ENCODE assay signal across 11 cellular contexts in the genomic region with DNA sequence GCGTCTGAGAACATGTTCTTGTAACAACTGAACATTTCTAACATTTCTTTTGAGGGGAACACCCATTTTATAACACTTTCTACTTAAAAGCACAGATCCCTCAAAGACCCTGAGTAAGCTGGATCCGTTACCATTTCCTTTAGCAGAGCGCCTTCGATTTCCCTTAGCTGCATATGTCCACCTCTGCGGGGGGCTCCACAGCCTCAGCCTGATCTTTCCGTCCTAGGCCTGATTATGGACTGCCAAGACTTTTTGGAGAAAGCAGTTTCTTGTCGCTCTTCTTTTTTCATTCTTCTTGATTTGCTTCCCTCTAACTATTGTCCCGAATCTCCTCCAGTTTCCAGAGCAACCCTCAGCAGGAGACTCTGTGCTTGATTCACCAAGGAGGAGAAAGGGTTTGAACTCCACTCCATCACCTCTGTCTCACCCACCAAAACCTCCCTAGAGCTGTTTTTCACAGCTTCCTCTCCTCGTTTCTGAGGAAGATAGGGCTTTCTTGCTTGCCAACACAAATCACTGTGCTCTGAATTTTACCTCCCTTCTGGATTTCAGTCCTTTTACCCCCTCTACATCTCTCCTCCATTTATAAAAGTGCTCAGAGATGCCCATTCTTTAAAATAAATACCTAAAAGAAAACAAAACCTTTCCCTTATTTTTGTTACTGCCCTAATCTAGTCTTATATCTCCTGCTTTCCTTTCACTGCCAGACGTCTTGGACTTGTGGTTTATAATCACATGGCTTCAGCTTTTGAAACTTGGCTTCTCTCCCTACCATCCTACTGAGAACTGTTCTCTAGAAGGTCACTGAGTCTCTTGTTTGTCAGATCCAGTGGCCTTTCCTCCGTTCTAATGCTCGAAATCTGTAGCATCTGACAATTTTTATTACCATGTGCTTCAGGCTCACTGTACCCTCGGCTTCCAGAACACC. TPM values are rescaled to one million over a fixed set of nuclear protein-coding genes. Genes with fewer than 3 reads are reported as not detected.
A peak's percentile ranks its signal among the peaks of the same experiment; 100 is the strongest.
DNase-seq lines count a peak whose midpoint lies in the region; TF ChIP-seq lines count a peak whose summit lies in the region.
"Had no signal": no experiment of that assay in that cellular context is flagged by ENCODE, and none has a peak within 500 bp of the region (broad histone marks: within the 10 kb centered on the region; RNA-seq: fewer than 3 reads in every experiment).

No MANE protein-coding gene starts in this region.

- no peaks in the 10 kb centered on the region for H3K36me3 Mint-ChIP-seq in nephron (ENCODE audit: low read depth)
- H3K36me3 Mint-ChIP-seq: naive B cell had no signal

- H3K27ac ChIP-seq in cardiac muscle cell (no peak overlapping the region), dorsolateral prefrontal cortex (peak overlapping the region in 53 of 59 donors; percentile 0 to 84 (median 64))

- H3K4me3 Mint-ChIP-seq in nephron = no peak overlapping the region
- H3K4me3 Mint-ChIP-seq: activated CD4-positive, alpha-beta T cell treated with anti-CD3 and anti-CD28 coated beads, Interleukin-2, amount 10 ng/mL, durations not matched to agents 7 days and 5 days; B cell had no signal

- peak; percentile 20 for TF ChIP-seq CTCF in cardiac muscle cell (IDR thresholded peaks at IDR 0.05; ENCODE audit: low read depth, low read length)
- peak in 1 of 56 donors; percentile 11 for TF ChIP-seq CTCF in dorsolateral prefrontal cortex (IDR thresholded peaks at IDR 0.05 in 54 of 56, conservative IDR thresholded peaks at IDR 0.05 in 2 of 56; ENCODE audit: low read depth in 1 of 56, partially characterized antibody in 56 of 56)
- TF ChIP-seq CTCF in nephron (IDR thresholded peaks at IDR 0.05; ENCODE audit: unreplicated experiment in 3 of 3) = no peak

- H3K27me3 ChIP-seq in cardiac muscle cell (no peaks in the 10 kb centered on the region), dorsolateral prefrontal cortex (no peaks in the 10 kb centered on the region)

- peaks cover 4% of the 10 kb centered on the region for H3K27me3 Mint-ChIP-seq in nephron (ENCODE audit: low read depth)

- peak overlapping the region; percentile 9 to 74 (median 58) for H3K27ac Mint-ChIP-seq in nephron
- H3K27ac Mint-ChIP-seq: activated CD4-positive, alpha-beta T cell treated with anti-CD3 and anti-CD28 coated beads, Interleukin-2, amount 10 ng/mL, durations not matched to agents 7 days and 5 days; B cell had no signal

- no peaks in the 10 kb centered on the region for H3K4me1 ChIP-seq in cardiac muscle cell (ENCODE audit: low read depth)

- no peaks in the 10 kb centered on the region for H3K9me3 ChIP-seq in cardiac muscle cell (ENCODE audit: low read depth)

- H3K9me3 Mint-ChIP-seq in nephron = no peaks in the 10 kb centered on the region
- H3K9me3 Mint-ChIP-seq: activated CD4-positive, alpha-beta T cell treated with anti-CD3 and anti-CD28 coated beads, Interleukin-2, amount 10 ng/mL, durations not matched to agents 7 days and 5 days; naive B cell had no signal

- no peaks in the 10 kb centered on the region for H3K36me3 ChIP-seq in cardiac muscle cell

- intact Hi-C loops in cardiac septum (cut with DNase I) = loop anchor here (10.0 kb wide), 1 partner anchor 253 kb away; a partner anchor contains a TSS
- intact Hi-C loops in dorsolateral prefrontal cortex (cut with DNase I) = loop anchor here in 1 of 2 donors (10.0 kb wide), 3 partner anchors 143 to 387 kb away; no protein-coding TSS in a partner anchor

- peaks cover 23% of the 10 kb centered on the region for H3K4me1 Mint-ChIP-seq in nephron

- peak in 1 of 2 donors; percentile 83 for DNase-seq in cardiac muscle cell (ENCODE audit: low read depth in 1 of 2, low spot score in 1 of 2)
- no peak for DNase-seq in cardiac septum (ENCODE audit: low spot score)
- peak in 1 of 10 donors; percentile 16 for DNase-seq in dorsolateral prefrontal cortex
- DNase-seq in NCI-H2029 (lab: John Stamatoyannopoulos, UW) = no peak
- no peak for DNase-seq in NCI-H1694 (lab: John Stamatoyannopoulos, UW)
- no peak for DNase-seq in NCI-H2227 treated with DMSO at 0.1 percent for 48 hours (lab: John Stamatoyannopoulos, UW)
- no peak for DNase-seq in NCI-H1930 (lab: John Stamatoyannopoulos, UW)
- DNase-seq: activated CD4-positive, alpha-beta T cell treated with anti-CD3 and anti-CD28 coated beads, Interleukin-2, amount 10 ng/mL, durations not matched to agents 7 days and 5 days; naive B cell had no signal

- no peak overlapping the region for H3K4me3 ChIP-seq in cardiac muscle cell
- peak overlapping the region in 10 of 59 donors; percentile 1 to 33 (median 10) for H3K4me3 ChIP-seq in dorsolateral prefrontal cortex

RNA-seq across cellular contexts. Expression of a gene that starts 30.5 kb away (rescaled TPM):
- 16.2 and 20.9 TPM in 2 replicates for total RNA-seq in cardiac muscle cell
- 11.0 and 16.2 TPM in 2 replicates for polyA plus RNA-seq in cardiac muscle cell
- 25.7 TPM for total RNA-seq in cardiac septum
- 10 to 100 TPM; 26.9 to 54.0 (median 37.1) TPM for total RNA-seq in dorsolateral prefrontal cortex
